1 cellular context compared by ENCODE assay signal in the genomic region with DNA sequence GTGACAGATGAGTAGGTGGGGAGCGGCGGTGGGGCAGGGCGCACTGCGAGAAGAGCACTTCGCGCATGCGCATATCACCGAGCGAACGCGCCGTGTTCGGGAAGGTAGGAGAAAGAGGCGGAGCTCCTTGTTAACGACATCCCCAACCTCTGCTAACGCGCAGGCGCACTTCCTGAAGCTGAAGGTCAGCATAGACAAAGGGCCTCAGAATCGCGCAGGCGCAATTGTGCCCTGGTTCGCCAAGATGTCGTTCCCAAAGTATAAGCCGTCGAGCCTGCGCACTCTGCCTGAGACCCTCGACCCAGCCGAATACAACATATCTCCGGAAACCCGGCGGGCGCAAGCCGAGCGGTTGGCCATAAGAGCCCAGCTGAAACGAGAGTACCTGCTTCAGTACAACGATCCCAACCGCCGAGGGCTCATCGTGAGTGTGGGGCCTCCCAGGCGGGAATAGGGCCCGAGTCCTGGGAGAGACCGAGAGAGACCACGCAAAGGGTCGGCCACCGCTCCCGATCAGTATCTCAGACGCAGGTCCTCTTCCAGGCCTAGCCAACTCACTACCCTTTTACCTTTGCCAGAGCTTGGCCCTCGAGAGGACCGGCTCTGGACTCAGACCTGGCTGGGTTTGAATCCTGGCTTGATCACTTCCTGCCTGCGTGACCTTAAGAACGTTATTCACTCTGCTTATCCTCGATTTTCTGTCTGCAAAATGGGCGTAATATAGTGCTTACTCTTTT.
TF ChIP-seq lines count a peak whose summit lies in the region.

A gene (plus strand): TSS at position 221 of the 737 bp plus-strand sequence. CDS start 24 bp downstream, at position 245.

TF ChIP-seq in HepG2, 621 proteins besides CTCF, POLR2A, EP300 and RAD21 (continued from another document and continues in another):
- TF ChIP-seq, protein P1, sequence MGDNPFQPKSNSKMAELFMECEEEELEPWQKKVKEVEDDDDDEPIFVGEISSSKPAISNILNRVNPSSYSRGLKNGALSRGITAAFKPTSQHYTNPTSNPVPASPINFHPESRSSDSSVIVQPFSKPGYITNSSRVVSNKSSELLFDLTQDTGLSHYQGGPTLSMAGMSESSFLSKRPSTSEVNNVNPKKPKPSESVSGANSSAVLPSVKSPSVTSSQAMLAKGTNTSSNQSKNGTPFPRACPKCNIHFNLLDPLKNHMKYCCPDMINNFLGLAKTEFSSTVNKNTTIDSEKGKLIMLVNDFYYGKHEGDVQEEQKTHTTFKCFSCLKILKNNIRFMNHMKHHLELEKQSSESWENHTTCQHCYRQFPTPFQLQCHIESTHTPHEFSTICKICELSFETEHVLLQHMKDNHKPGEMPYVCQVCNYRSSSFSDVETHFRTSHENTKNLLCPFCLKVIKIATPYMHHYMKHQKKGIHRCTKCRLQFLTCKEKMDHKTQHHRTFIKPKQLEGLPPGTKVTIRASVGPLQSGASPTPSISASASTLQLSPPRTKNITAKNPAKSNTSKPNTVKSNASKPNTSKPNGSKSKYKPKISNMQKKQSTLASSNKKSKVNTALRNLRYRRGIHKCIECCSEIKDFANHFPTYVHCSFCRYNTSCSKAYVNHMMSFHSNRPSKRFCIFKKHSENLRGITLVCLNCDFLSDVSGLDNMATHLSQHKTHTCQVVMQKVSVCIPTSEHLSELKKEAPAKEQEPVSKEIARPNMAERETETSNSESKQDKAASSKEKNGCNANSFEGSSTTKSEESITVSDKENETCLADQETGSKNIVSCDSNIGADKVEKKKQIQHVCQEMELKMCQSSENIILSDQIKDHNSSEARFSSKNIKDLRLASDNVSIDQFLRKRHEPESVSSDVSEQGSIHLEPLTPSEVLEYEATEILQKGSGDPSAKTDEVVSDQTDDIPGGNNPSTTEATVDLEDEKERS (CRISPR knock-in tag; IDR thresholded peaks at IDR 0.05) = no peak
- TF ChIP-seq SIX4 (CRISPR knock-in tag; IDR thresholded peaks at IDR 0.05) = no peak
- TF ChIP-seq ZNF572 (CRISPR knock-in tag; IDR thresholded peaks at IDR 0.05) = no peak
- TF ChIP-seq, protein P2, sequence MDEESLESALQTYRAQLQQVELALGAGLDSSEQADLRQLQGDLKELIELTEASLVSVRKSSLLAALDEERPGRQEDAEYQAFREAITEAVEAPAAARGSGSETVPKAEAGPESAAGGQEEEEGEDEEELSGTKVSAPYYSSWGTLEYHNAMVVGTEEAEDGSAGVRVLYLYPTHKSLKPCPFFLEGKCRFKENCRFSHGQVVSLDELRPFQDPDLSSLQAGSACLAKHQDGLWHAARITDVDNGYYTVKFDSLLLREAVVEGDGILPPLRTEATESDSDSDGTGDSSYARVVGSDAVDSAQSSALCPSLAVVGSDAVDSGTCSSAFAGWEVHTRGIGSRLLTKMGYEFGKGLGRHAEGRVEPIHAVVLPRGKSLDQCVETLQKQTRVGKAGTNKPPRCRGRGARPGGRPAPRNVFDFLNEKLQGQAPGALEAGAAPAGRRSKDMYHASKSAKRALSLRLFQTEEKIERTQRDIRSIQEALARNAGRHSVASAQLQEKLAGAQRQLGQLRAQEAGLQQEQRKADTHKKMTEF (CRISPR knock-in tag; IDR thresholded peaks at IDR 0.05) = peak; percentile 69; the same call in 1 of the 2 replicates
- TF ChIP-seq HHEX (CRISPR knock-in tag; IDR thresholded peaks at IDR 0.05) = no peak
- TF ChIP-seq ZIK1 (CRISPR knock-in tag; IDR thresholded peaks at IDR 0.05; ENCODE audit: borderline replicate concordance, low read depth) = no peak
- TF ChIP-seq ZNF460 (CRISPR knock-in tag; IDR thresholded peaks at IDR 0.05; ENCODE audit: borderline replicate concordance) = no peak
- TF ChIP-seq GABPB1 (CRISPR knock-in tag; IDR thresholded peaks at IDR 0.05) = peak; percentile 67
- TF ChIP-seq, protein P3, sequence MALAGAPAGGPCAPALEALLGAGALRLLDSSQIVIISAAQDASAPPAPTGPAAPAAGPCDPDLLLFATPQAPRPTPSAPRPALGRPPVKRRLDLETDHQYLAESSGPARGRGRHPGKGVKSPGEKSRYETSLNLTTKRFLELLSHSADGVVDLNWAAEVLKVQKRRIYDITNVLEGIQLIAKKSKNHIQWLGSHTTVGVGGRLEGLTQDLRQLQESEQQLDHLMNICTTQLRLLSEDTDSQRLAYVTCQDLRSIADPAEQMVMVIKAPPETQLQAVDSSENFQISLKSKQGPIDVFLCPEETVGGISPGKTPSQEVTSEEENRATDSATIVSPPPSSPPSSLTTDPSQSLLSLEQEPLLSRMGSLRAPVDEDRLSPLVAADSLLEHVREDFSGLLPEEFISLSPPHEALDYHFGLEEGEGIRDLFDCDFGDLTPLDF (CRISPR knock-in tag; IDR thresholded peaks at IDR 0.05) = 0 out of 2 replicates have a peak, but pooled peaks have one; percentile 23
- TF ChIP-seq ZNF274 (CRISPR knock-in tag; IDR thresholded peaks at IDR 0.05) = peak; percentile 75
- no peak for TF ChIP-seq ZNF160 (CRISPR knock-in tag; IDR thresholded peaks at IDR 0.05)
- TF ChIP-seq, protein P4, sequence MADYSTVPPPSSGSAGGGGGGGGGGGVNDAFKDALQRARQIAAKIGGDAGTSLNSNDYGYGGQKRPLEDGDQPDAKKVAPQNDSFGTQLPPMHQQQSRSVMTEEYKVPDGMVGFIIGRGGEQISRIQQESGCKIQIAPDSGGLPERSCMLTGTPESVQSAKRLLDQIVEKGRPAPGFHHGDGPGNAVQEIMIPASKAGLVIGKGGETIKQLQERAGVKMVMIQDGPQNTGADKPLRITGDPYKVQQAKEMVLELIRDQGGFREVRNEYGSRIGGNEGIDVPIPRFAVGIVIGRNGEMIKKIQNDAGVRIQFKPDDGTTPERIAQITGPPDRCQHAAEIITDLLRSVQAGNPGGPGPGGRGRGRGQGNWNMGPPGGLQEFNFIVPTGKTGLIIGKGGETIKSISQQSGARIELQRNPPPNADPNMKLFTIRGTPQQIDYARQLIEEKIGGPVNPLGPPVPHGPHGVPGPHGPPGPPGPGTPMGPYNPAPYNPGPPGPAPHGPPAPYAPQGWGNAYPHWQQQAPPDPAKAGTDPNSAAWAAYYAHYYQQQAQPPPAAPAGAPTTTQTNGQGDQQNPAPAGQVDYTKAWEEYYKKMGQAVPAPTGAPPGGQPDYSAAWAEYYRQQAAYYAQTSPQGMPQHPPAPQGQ (CRISPR knock-in tag; IDR thresholded peaks at IDR 0.05; ENCODE audit: borderline replicate concordance) = no peak
- no peak; the same call in 1 of the 2 replicates for TF ChIP-seq ZFP36L2 (CRISPR knock-in tag; IDR thresholded peaks at IDR 0.05)
- no peak for TF ChIP-seq ZNF816 (CRISPR knock-in tag; IDR thresholded peaks at IDR 0.05; ENCODE audit: borderline replicate concordance)
- peak; percentile 61; the same call in 1 of the 2 replicates for TF ChIP-seq KDM2A (CRISPR knock-in tag; IDR thresholded peaks at IDR 0.05; ENCODE audit: borderline replicate concordance, low read depth)
- TF ChIP-seq ZZZ3 (CRISPR knock-in tag; IDR thresholded peaks at IDR 0.05; ENCODE audit: borderline replicate concordance) = peak; percentile 71; the same call in 1 of the 2 replicates
- TF ChIP-seq STAT5B (CRISPR knock-in tag; IDR thresholded peaks at IDR 0.05) = no peak
- no peak for TF ChIP-seq CENPT (CRISPR knock-in tag; IDR thresholded peaks at IDR 0.05; ENCODE audit: low read depth)
- no peak for TF ChIP-seq KAT2B (IDR thresholded peaks at IDR 0.05; ENCODE audit: borderline replicate concordance, low read depth, low read length)
- TF ChIP-seq, protein P5, sequence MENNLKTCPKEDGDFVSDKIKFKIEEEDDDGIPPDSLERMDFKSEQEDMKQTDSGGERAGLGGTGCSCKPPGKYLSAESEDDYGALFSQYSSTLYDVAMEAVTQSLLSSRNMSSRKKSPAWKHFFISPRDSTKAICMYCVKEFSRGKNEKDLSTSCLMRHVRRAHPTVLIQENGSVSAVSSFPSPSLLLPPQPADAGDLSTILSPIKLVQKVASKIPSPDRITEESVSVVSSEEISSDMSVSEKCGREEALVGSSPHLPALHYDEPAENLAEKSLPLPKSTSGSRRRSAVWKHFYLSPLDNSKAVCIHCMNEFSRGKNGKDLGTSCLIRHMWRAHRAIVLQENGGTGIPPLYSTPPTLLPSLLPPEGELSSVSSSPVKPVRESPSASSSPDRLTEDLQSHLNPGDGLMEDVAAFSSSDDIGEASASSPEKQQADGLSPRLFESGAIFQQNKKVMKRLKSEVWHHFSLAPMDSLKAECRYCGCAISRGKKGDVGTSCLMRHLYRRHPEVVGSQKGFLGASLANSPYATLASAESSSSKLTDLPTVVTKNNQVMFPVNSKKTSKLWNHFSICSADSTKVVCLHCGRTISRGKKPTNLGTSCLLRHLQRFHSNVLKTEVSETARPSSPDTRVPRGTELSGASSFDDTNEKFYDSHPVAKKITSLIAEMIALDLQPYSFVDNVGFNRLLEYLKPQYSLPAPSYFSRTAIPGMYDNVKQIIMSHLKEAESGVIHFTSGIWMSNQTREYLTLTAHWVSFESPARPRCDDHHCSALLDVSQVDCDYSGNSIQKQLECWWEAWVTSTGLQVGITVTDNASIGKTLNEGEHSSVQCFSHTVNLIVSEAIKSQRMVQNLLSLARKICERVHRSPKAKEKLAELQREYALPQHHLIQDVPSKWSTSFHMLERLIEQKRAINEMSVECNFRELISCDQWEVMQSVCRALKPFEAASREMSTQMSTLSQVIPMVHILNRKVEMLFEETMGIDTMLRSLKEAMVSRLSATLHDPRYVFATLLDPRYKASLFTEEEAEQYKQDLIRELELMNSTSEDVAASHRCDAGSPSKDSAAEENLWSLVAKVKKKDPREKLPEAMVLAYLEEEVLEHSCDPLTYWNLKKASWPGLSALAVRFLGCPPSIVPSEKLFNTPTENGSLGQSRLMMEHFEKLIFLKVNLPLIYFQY (CRISPR knock-in tag; IDR thresholded peaks at IDR 0.05; ENCODE audit: borderline replicate concordance) = no peak
- TF ChIP-seq ZNF720 (CRISPR knock-in tag; IDR thresholded peaks at IDR 0.05) = no peak
- TF ChIP-seq, protein P6, sequence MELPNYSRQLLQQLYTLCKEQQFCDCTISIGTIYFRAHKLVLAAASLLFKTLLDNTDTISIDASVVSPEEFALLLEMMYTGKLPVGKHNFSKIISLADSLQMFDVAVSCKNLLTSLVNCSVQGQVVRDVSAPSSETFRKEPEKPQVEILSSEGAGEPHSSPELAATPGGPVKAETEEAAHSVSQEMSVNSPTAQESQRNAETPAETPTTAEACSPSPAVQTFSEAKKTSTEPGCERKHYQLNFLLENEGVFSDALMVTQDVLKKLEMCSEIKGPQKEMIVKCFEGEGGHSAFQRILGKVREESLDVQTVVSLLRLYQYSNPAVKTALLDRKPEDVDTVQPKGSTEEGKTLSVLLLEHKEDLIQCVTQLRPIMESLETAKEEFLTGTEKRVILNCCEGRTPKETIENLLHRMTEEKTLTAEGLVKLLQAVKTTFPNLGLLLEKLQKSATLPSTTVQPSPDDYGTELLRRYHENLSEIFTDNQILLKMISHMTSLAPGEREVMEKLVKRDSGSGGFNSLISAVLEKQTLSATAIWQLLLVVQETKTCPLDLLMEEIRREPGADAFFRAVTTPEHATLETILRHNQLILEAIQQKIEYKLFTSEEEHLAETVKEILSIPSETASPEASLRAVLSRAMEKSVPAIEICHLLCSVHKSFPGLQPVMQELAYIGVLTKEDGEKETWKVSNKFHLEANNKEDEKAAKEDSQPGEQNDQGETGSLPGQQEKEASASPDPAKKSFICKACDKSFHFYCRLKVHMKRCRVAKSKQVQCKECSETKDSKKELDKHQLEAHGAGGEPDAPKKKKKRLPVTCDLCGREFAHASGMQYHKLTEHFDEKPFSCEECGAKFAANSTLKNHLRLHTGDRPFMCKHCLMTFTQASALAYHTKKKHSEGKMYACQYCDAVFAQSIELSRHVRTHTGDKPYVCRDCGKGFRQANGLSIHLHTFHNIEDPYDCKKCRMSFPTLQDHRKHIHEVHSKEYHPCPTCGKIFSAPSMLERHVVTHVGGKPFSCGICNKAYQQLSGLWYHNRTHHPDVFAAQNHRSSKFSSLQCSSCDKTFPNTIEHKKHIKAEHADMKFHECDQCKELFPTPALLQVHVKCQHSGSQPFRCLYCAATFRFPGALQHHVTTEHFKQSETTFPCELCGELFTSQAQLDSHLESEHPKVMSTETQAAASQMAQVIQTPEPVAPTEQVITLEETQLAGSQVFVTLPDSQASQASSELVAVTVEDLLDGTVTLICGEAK (IDR thresholded peaks at IDR 0.05) = no peak
- TF ChIP-seq, protein P6 (CRISPR knock-in tag; IDR thresholded peaks at IDR 0.05) = 0 out of 2 replicates have a peak, but pooled peaks have one; percentile 66
- no peak for TF ChIP-seq HOXA7 (CRISPR knock-in tag; IDR thresholded peaks at IDR 0.05)
- TF ChIP-seq ZNF296 (CRISPR knock-in tag; conservative IDR thresholded peaks at IDR 0.05) = no peak
- 0 out of 2 replicates have a peak, but pooled peaks have one; percentile 56 for TF ChIP-seq HNRNPL (IDR thresholded peaks at IDR 0.05; ENCODE audit: low read depth, low read length)
- TF ChIP-seq ZFP90 (CRISPR knock-in tag; IDR thresholded peaks at IDR 0.05; ENCODE audit: borderline replicate concordance) = no peak
- no peak for TF ChIP-seq IKZF4 (CRISPR knock-in tag; IDR thresholded peaks at IDR 0.05; ENCODE audit: borderline replicate concordance, low read depth, not compliant biosample characterization)
- no peak for TF ChIP-seq ARNT (IDR thresholded peaks at IDR 0.05)
- TF ChIP-seq ZBTB21 (CRISPR knock-in tag; IDR thresholded peaks at IDR 0.05) = no peak
- TF ChIP-seq AKAP8 (CRISPR knock-in tag; IDR thresholded peaks at IDR 0.05) = no peak
- no peak for TF ChIP-seq ZNF207 (IDR thresholded peaks at IDR 0.05; ENCODE audit: borderline replicate concordance)
- TF ChIP-seq NR2C2 (CRISPR knock-in tag; IDR thresholded peaks at IDR 0.05; ENCODE audit: borderline replicate concordance) = peak; percentile 86
